14 cellular contexts compared by ENCODE assay signal in the genomic region with DNA sequence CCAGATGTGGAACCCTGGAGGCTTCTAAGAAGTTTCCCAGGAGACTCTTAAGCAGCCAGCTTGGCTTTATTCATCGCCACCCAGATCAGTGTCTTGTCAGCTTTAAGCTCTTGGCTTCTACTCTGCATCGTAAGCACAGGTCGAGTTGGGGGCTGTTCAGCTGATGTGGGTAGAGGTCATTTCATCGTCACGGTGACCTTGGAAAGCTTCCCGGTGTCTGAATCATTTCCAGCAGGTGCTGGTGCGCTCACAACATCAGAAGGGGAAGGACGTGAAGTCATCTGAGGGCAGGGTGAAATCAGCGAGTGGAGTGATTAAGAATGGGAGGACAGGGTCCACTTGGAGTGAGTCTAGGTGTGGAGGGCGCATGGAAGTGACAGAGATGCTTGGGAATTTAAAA.
DNase-seq lines count a peak whose midpoint lies in the region; ATAC-seq, FAIRE-seq and TF ChIP-seq lines count a peak whose summit lies in the region.
"Had no signal": no experiment of that assay in that cellular context is flagged by ENCODE, and none has a peak within 500 bp of the region (broad histone marks: within the 10 kb centered on the region; RNA-seq: fewer than 3 reads in every experiment).

No MANE protein-coding gene starts in this region.

- H3K9me3 ChIP-seq in right lobe of liver (no peaks in the 10 kb centered on the region), HepG2 (ENCODE audit: low read length) (no peaks in the 10 kb centered on the region)
- H3K9me3 ChIP-seq: tibial artery had no signal

- CTCF ChIA-PET in HepG2 (lab: Yijun Ruan, JAX; ENCODE audit: low intra/inter-chr PET ratio, low total read pairs) = no interaction called here

- no peak for TF ChIP-seq RAD21 in HepG2 (CRISPR knock-in tag; IDR thresholded peaks at IDR 0.05)

- no peak overlapping the region for H3K4me3 ChIP-seq in right lobe of liver
- H3K4me3 ChIP-seq in HepG2 (replicated peaks in 1 of 3; ENCODE audit: insufficient read depth in 1 of 3, low read depth in 2 of 3, low read length in 3 of 3) = no peak overlapping the region
- H3K4me3 ChIP-seq in dorsolateral prefrontal cortex = peak overlapping the region in 1 of 59 donors; percentile 4
- H3K4me3 ChIP-seq: tibial artery had no signal

- no peak overlapping the region for H3K4me2 ChIP-seq in HepG2 (ENCODE audit: low read depth, low read length)

- TF ChIP-seq EP300 in HepG2 (IDR thresholded peaks at IDR 0.05; ENCODE audit: low read depth in 2 of 2, low read length in 2 of 2) (no peak), HepG2 (CRISPR knock-in tag; IDR thresholded peaks at IDR 0.05; ENCODE audit: borderline replicate concordance) (no peak)

- no peaks in the 10 kb centered on the region for H3K79me2 ChIP-seq in HepG2 (ENCODE audit: insufficient read depth, low read length)
- H3K79me2 ChIP-seq: parathyroid adenoma had no signal

- TF ChIP-seq POLR2A in right lobe of liver (IDR thresholded peaks at IDR 0.05) (no peak), HepG2 (IDR thresholded peaks at IDR 0.05; ENCODE audit: insufficient read depth in 1 of 2, low read depth in 2 of 2, low read length in 2 of 2) (no peak)

- no peak overlapping the region for H2AFZ ChIP-seq in HepG2 (ENCODE audit: low read length)
- H2AFZ ChIP-seq: parathyroid adenoma had no signal

- H3K4me1 ChIP-seq in right lobe of liver (no peaks in the 10 kb centered on the region), HepG2 (ENCODE audit: insufficient read depth, low read length) (peaks cover 11% of the 10 kb centered on the region; the same call in 1 of the 2 replicates)
- H3K4me1 ChIP-seq: parathyroid adenoma, tibial artery had no signal

- in situ Hi-C loops in HepG2 (cut with HindIII; ENCODE audit: extremely low pct_ligation_motif_present, low pct_unique_long_range_greater_than_20kb) = no loop called here

- whole genome bisulfite sequencing in right lobe of liver (ENCODE audit: insufficient coverage, low coverage, low lambda C conversion rate, missing lambda C conversion rate) = 39% methylated on average over 9 of the region's 10 CpGs
- WGBS in HepG2 (ENCODE audit: low lambda C conversion rate) = 90% methylated on average over 10 of the region's 10 CpGs

- H3K27ac ChIP-seq in right lobe of liver (no peak overlapping the region), HepG2 (ENCODE audit: extremely low read length, insufficient read depth, low read length) (no peak overlapping the region), dorsolateral prefrontal cortex (peak overlapping the region in 57 of 59 donors; percentile 10 to 91 (median 81))
- H3K27ac ChIP-seq: parathyroid adenoma, tibial artery had no signal

- FAIRE-seq in HepG2 (lab: Jason Lieb, UNC) = no peak

- TF ChIP-seq CTCF in right lobe of liver (IDR thresholded peaks at IDR 0.05) = no peak
- no peak for TF ChIP-seq CTCF in HepG2 (CRISPR knock-in tag; IDR thresholded peaks at IDR 0.05)
- TF ChIP-seq CTCF in dorsolateral prefrontal cortex (IDR thresholded peaks at IDR 0.05 in 54 of 56, conservative IDR thresholded peaks at IDR 0.05 in 2 of 56; ENCODE audit: low read depth in 1 of 56, partially characterized antibody in 56 of 56) = no peak

- no peaks in the 10 kb centered on the region for H4K20me1 ChIP-seq in HepG2 (ENCODE audit: insufficient read depth, low read length)

- H3K9ac ChIP-seq in HepG2 (ENCODE audit: insufficient read depth, low read depth, low read length) = no peak overlapping the region
- H3K9ac ChIP-seq: parathyroid adenoma had no signal

- DNase-seq in right lobe of liver (peak in 1 of 3 donors; percentile 34), HepG2 (ENCODE audit: low spot score) (no peak), dorsolateral prefrontal cortex (no peak), left lobe of liver (ENCODE audit: low spot score) (no peak), left colon (no peak), HUDEP-2 (lab: John Stamatoyannopoulos, UW; ENCODE audit: unreplicated experiment in 76 of 76) (no peak)
- no peak for DNase-seq in stimulated activated CD4-positive, alpha-beta T cell treated with anti-CD3 and anti-CD28 coated beads, Interleukin-12 subunit alpha, Interleukin-12 subunit beta, amount 100 ng/mL, for 4 hours
- DNase-seq: activated CD4-positive, alpha-beta T cell treated with anti-CD3 and anti-CD28 coated beads for 48 hours; activated T-cell treated with anti-CD3 and anti-CD28 coated beads, Interleukin-2, amount 50 U/mL, for 4 hours; Calu3; NCI-H1105; tibial artery had no signal

- ATAC-seq in right lobe of liver (peak; percentile 34 to 75 (median 62)), HepG2 (no peak), left lobe of liver (peak; percentile 40), left colon (no peak), GM19328 (IDR thresholded peaks at IDR 0.05; ENCODE audit: unreplicated experiment) (no peak)
- ATAC-seq: activated T-cell treated with anti-CD3 and anti-CD28 coated beads, Interleukin-2, amount 50 U/mL, for 4 hours had no signal

- intact Hi-C loops in right lobe of liver (cut with DNase I) (no loop called here), HepG2 (cut with micrococcal nuclease; ENCODE audit: unreplicated experiment) (no loop called here), dorsolateral prefrontal cortex (cut with DNase I) (no loop called here), left colon (cut with DNase I, micrococcal nuclease) (no loop called here)

- POLR2A ChIA-PET in HepG2 (lab: Yijun Ruan, JAX) = no interaction called here

- no peaks in the 10 kb centered on the region for H3K36me3 ChIP-seq in right lobe of liver
- H3K36me3 ChIP-seq in HepG2 (replicated peaks in 1 of 2; ENCODE audit: control insufficient read depth in 1 of 2, insufficient read depth in 2 of 2, low read length in 2 of 2) = peaks cover 1 to 5% of the 10 kb centered on the region in 2 experiments; a peak in 2 of 5 replicates

- no peaks in the 10 kb centered on the region for H3K27me3 ChIP-seq in right lobe of liver
- no peaks in the 10 kb centered on the region for H3K27me3 ChIP-seq in HepG2 (ENCODE audit: control insufficient read depth in 1 of 2, insufficient read depth in 2 of 2, low read length in 2 of 2)
- H3K27me3 ChIP-seq in dorsolateral prefrontal cortex = no peaks in the 10 kb centered on the region
- H3K27me3 ChIP-seq: tibial artery had no signal

- no TSS peak for BruUV-seq in HepG2 (replicated peaks; lab: Mats Ljungman, UMichigan)

TF ChIP-seq in HepG2, 621 proteins besides CTCF, POLR2A, EP300 and RAD21:
- TF ChIP-seq, protein P1, sequence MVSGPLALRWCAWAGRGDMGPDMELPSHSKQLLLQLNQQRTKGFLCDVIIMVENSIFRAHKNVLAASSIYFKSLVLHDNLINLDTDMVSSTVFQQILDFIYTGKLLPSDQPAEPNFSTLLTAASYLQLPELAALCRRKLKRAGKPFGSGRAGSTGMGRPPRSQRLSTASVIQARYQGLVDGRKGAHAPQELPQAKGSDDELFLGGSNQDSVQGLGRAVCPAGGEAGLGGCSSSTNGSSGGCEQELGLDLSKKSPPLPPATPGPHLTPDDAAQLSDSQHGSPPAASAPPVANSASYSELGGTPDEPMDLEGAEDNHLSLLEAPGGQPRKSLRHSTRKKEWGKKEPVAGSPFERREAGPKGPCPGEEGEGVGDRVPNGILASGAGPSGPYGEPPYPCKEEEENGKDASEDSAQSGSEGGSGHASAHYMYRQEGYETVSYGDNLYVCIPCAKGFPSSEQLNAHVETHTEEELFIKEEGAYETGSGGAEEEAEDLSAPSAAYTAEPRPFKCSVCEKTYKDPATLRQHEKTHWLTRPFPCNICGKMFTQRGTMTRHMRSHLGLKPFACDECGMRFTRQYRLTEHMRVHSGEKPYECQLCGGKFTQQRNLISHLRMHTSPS (CRISPR knock-in tag; IDR thresholded peaks at IDR 0.05; ENCODE audit: low read depth) = no peak
- TF ChIP-seq ZNF724P (CRISPR knock-in tag; IDR thresholded peaks at IDR 0.05; ENCODE audit: borderline replicate concordance) (no peak), STAT5B (CRISPR knock-in tag; IDR thresholded peaks at IDR 0.05) (no peak), EHMT2 (IDR thresholded peaks at IDR 0.05; ENCODE audit: borderline replicate concordance, low read depth, low read length) (no peak), MBNL3 (CRISPR knock-in tag; conservative IDR thresholded peaks at IDR 0.05) (no peak)
- TF ChIP-seq, protein P2, sequence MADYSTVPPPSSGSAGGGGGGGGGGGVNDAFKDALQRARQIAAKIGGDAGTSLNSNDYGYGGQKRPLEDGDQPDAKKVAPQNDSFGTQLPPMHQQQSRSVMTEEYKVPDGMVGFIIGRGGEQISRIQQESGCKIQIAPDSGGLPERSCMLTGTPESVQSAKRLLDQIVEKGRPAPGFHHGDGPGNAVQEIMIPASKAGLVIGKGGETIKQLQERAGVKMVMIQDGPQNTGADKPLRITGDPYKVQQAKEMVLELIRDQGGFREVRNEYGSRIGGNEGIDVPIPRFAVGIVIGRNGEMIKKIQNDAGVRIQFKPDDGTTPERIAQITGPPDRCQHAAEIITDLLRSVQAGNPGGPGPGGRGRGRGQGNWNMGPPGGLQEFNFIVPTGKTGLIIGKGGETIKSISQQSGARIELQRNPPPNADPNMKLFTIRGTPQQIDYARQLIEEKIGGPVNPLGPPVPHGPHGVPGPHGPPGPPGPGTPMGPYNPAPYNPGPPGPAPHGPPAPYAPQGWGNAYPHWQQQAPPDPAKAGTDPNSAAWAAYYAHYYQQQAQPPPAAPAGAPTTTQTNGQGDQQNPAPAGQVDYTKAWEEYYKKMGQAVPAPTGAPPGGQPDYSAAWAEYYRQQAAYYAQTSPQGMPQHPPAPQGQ (CRISPR knock-in tag; IDR thresholded peaks at IDR 0.05; ENCODE audit: borderline replicate concordance) = no peak

Comparison
In these comparisons a context has a peak if more than half of its experiments do, and no peak if none do; other contexts are left out.
1. ATAC-seq: peak in right lobe of liver (4 of 4) and left lobe of liver (single experiment); none in HepG2 (single experiment), left colon (single experiment) and GM19328 (single experiment).
2. H3K27ac ChIP-seq: peak in dorsolateral prefrontal cortex (57 of 59); none in right lobe of liver (0 of 3) and HepG2 (single experiment).